In the genomic region with DNA sequence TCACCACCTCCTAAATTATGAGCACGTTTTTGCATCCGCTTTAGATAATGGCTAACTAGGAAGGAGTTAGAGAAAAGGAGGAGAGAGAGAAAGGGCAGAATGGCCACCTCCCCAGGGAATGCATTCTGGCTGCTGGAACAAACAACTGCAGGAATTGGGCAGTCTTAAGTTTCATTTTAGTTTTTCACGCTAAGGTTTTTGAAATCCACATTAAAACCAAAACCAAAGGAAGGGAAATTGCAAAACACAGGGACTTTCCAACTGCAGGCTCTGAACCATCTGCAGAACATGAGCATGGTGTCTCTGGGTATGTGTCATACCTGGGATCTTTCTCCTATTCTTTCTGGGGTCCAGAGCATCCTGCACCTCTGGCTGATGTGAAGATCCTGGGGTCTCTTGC, we compare ENCODE assay signal across 21 cellular contexts. TPM values are rescaled to one million over a fixed set of nuclear protein-coding genes. Genes with fewer than 3 reads are reported as not detected.
DNase-seq lines count a peak whose midpoint lies in the region; ATAC-seq, FAIRE-seq and TF ChIP-seq lines count a peak whose summit lies in the region.
"Had no signal": no experiment of that assay in that cellular context is flagged by ENCODE, and none has a peak within 500 bp of the region (broad histone marks: within the 10 kb centered on the region; RNA-seq: fewer than 3 reads in every experiment).

No MANE protein-coding gene starts in this region.

- H3K4me3 ChIP-seq in liver (ENCODE audit: low read depth in 1 of 3, low read length in 3 of 3) (no peak overlapping the region), HepG2 (replicated peaks in 1 of 3; ENCODE audit: insufficient read depth in 1 of 3, low read depth in 2 of 3, low read length in 3 of 3) (no peak overlapping the region), coronary artery (no peak overlapping the region), right atrium auricular region (no peak overlapping the region), vagina (no peak overlapping the region)
- H3K4me3 ChIP-seq: GM12878, lower lobe of right lung, thoracic aorta had no signal

- H3K27ac ChIP-seq in liver (ENCODE audit: low read depth in 1 of 2, low read length in 2 of 2) (no peak overlapping the region), HepG2 (ENCODE audit: extremely low read length, insufficient read depth, low read length) (no peak overlapping the region), coronary artery (peak overlapping the region in 1 of 2 donors; percentile 20), right atrium auricular region (peak overlapping the region in 1 of 2 donors; percentile 17), vagina (peak overlapping the region; percentile 4)
- H3K27ac ChIP-seq: lower lobe of right lung, thoracic aorta had no signal

- intact Hi-C loops in HepG2 (cut with micrococcal nuclease; ENCODE audit: unreplicated experiment) (no loop called here), vagina (cut with DNase I) (no loop called here), head of caudate nucleus (cut with DNase I) (no loop called here)

- no TSS peak for BruUV-seq in HepG2 (replicated peaks; lab: Mats Ljungman, UMichigan)

- in situ Hi-C loops in HepG2 (cut with HindIII; ENCODE audit: extremely low pct_ligation_motif_present, low pct_unique_long_range_greater_than_20kb) = no loop called here

- TF ChIP-seq RAD21 in liver (IDR thresholded peaks at IDR 0.05) (no peak), HepG2 (CRISPR knock-in tag; IDR thresholded peaks at IDR 0.05) (no peak)

- H3K9ac ChIP-seq in liver (ENCODE audit: low read depth in 1 of 2, low read length in 2 of 2) (no peak overlapping the region), HepG2 (ENCODE audit: insufficient read depth, low read depth, low read length) (no peak overlapping the region)

- H4K20me1 ChIP-seq in HepG2 (ENCODE audit: insufficient read depth, low read length) = no peaks in the 10 kb centered on the region

- no peaks in the 10 kb centered on the region for H3K36me3 ChIP-seq in liver (ENCODE audit: control insufficient read depth in 4 of 4, insufficient read depth in 3 of 4, low read depth in 1 of 4, low read length in 3 of 4)
- H3K36me3 ChIP-seq in HepG2 (replicated peaks in 1 of 2; ENCODE audit: control insufficient read depth in 1 of 2, insufficient read depth in 2 of 2, low read length in 2 of 2) = no peaks in the 10 kb centered on the region
- H3K36me3 ChIP-seq in right atrium auricular region = no peaks in the 10 kb centered on the region
- H3K36me3 ChIP-seq in vagina = no peaks in the 10 kb centered on the region
- H3K36me3 ChIP-seq: lower lobe of right lung, thoracic aorta had no signal

- TF ChIP-seq EP300 in HepG2 (IDR thresholded peaks at IDR 0.05; ENCODE audit: low read depth in 2 of 2, low read length in 2 of 2) (no peak), HepG2 (CRISPR knock-in tag; IDR thresholded peaks at IDR 0.05; ENCODE audit: borderline replicate concordance) (no peak)

- TF ChIP-seq POLR2A in HepG2 (IDR thresholded peaks at IDR 0.05; ENCODE audit: insufficient read depth in 1 of 2, low read depth in 2 of 2, low read length in 2 of 2) (no peak), vagina (IDR thresholded peaks at IDR 0.05) (no peak)

- CTCF ChIA-PET in HepG2 (lab: Yijun Ruan, JAX; ENCODE audit: low intra/inter-chr PET ratio, low total read pairs) = interaction anchor here (1.1 kb wide), 1 partner anchor 107 kb away, joined by 4 read pairs; no protein-coding TSS in a partner anchor

- H3K4me2 ChIP-seq in HepG2 (ENCODE audit: low read depth, low read length) = no peak overlapping the region

- H3K79me2 ChIP-seq in HepG2 (ENCODE audit: insufficient read depth, low read length) = no peaks in the 10 kb centered on the region

- FAIRE-seq in HepG2 (lab: Jason Lieb, UNC) = no peak
- FAIRE-seq: GM12878 had no signal

- no peaks in the 10 kb centered on the region for H3K4me1 ChIP-seq in liver (ENCODE audit: control insufficient read depth in 4 of 4, insufficient read depth in 4 of 4, low read length in 3 of 4)
- no peaks in the 10 kb centered on the region for H3K4me1 ChIP-seq in HepG2 (ENCODE audit: insufficient read depth, low read length)
- peaks cover 0 to 36% of the 10 kb centered on the region in 2 donors for H3K4me1 ChIP-seq in right atrium auricular region
- H3K4me1 ChIP-seq in vagina = peaks cover 29% of the 10 kb centered on the region

- DNase-seq in HepG2 (ENCODE audit: low spot score) (no peak), coronary artery (ENCODE audit: low spot score) (peak; percentile 55), right atrium auricular region (ENCODE audit: low spot score) (peak; percentile 58), vagina (ENCODE audit: extremely low spot score in 2 of 2) (peak; percentile 40 to 60), HPDE6-E6E7 (ENCODE audit: extremely low spot score) (no peak), head of caudate nucleus (no peak)
- DNase-seq: activated CD4-positive, alpha-beta T cell treated with anti-CD3 and anti-CD28 coated beads, Interleukin-2, amount 50 U/mL, for 4 hours; activated effector memory CD4-positive, alpha-beta T cell treated with anti-CD3 and anti-CD28 coated beads, Interleukin-2, amount 50 U/mL, for 16 hours; DMS53; effector CD8-positive, alpha-beta T cell; lower lobe of right lung; NCI-H1694; NCI-H524 treated with DMSO at 0.1 percent for 48 hours; SHP77; T1000 had no signal

- H3K27me3 ChIP-seq in liver (ENCODE audit: control insufficient read depth in 4 of 4, insufficient read depth in 4 of 4, low read length in 3 of 4) (peaks cover 0 to 5% (median 0%) of the 10 kb centered on the region in 4 donors), HepG2 (ENCODE audit: control insufficient read depth in 1 of 2, insufficient read depth in 2 of 2, low read length in 2 of 2) (no peaks in the 10 kb centered on the region), right atrium auricular region (no peaks in the 10 kb centered on the region), vagina (no peaks in the 10 kb centered on the region)

- no peak overlapping the region for H2AFZ ChIP-seq in HepG2 (ENCODE audit: low read length)

- POLR2A ChIA-PET in HepG2 (lab: Yijun Ruan, JAX) = no interaction called here

- no peaks in the 10 kb centered on the region for H3K9me3 ChIP-seq in liver (ENCODE audit: control insufficient read depth in 4 of 4, low read length in 3 of 4)
- H3K9me3 ChIP-seq in HepG2 (ENCODE audit: low read length) = no peaks in the 10 kb centered on the region
- H3K9me3 ChIP-seq in right atrium auricular region = no peaks in the 10 kb centered on the region
- no peaks in the 10 kb centered on the region for H3K9me3 ChIP-seq in vagina
- H3K9me3 ChIP-seq: lower lobe of right lung, thoracic aorta had no signal

- WGBS in liver = 37% methylated on average over 3 of the region's 3 CpGs
- WGBS in HepG2 (ENCODE audit: low lambda C conversion rate) = 0% methylated on average over 3 of the region's 3 CpGs

- no peak for ATAC-seq in HepG2
- no peak for ATAC-seq in GM21723 (IDR thresholded peaks at IDR 0.05; ENCODE audit: unreplicated experiment)
- ATAC-seq: GM12878 had no signal

- TF ChIP-seq CTCF in liver (IDR thresholded peaks at IDR 0.05; ENCODE audit: low read depth, low read length, missing input control) (no peak), HepG2 (CRISPR knock-in tag; IDR thresholded peaks at IDR 0.05) (no peak), coronary artery (IDR thresholded peaks at IDR 0.05) (no peak), right atrium auricular region (IDR thresholded peaks at IDR 0.05) (no peak), vagina (IDR thresholded peaks at IDR 0.05) (no peak)

RNA-seq across cellular contexts. Expression of gene CCL8, which starts 12.1 kb away (rescaled TPM):
- not detected for total RNA-seq in liver
- polyA plus RNA-seq in liver = under 1 TPM in 1 of 2 donors, not detected in 1; 0.03 TPM
- total RNA-seq in HepG2 (2016; rRNA removed; fragmentation: Illumina TruSeq; extraction: Trizol) = not detected in 2 replicates
- not detected in 2 replicates for total RNA-seq in HepG2 (2016; cell fraction: cytosol; rRNA removed; fragmentation: Illumina TruSeq; extraction: Trizol; ENCODE audit: low read depth)
- not detected in 2 replicates for total RNA-seq in HepG2 (2016; cell fraction: insoluble cytoplasmic fraction; rRNA removed; fragmentation: Illumina TruSeq; extraction: Trizol)
- not detected in 2 replicates for total RNA-seq in HepG2 (2016; cell fraction: membrane; rRNA removed; fragmentation: Illumina TruSeq; extraction: Trizol)
- total RNA-seq in HepG2 (2016; cell fraction: nucleus; rRNA removed; fragmentation: Illumina TruSeq; extraction: Trizol) = not detected in 2 replicates
- not detected in 2 replicates for polyA plus RNA-seq in HepG2 (2011; rRNA removed)
- not detected in 2 replicates for polyA plus RNA-seq in HepG2 (2011; cell fraction: cytosol; rRNA removed)
- not detected in 2 replicates for polyA plus RNA-seq in HepG2 (2011; cell fraction: nucleus; rRNA removed)
- not detected in 2 replicates for polyA plus RNA-seq in HepG2 (2012)
- polyA plus RNA-seq in HepG2 (2016; cell fraction: cytosol; fragmentation: Illumina TruSeq; extraction: Trizol; ENCODE audit: low read depth) = not detected in 2 replicates
- polyA plus RNA-seq in HepG2 (2016; cell fraction: insoluble cytoplasmic fraction; fragmentation: Illumina TruSeq; extraction: Trizol; ENCODE audit: low read depth) = not detected in 2 replicates
- not detected in 2 replicates for polyA plus RNA-seq in HepG2 (2016; cell fraction: membrane; fragmentation: Illumina TruSeq; extraction: Trizol; ENCODE audit: low read depth)
- polyA plus RNA-seq in HepG2 (2016; cell fraction: nucleus; fragmentation: Illumina TruSeq; extraction: Trizol; ENCODE audit: insufficient read depth, low read depth) = not detected in 2 replicates
- polyA minus RNA-seq in HepG2 (2011; rRNA and poly(A)+ RNA removed; ENCODE audit: low replicate concordance) = not detected in 2 replicates
- not detected in 2 replicates for polyA minus RNA-seq in HepG2 (2011; cell fraction: cytosol; rRNA and poly(A)+ RNA removed)
- polyA minus RNA-seq in HepG2 (2011; cell fraction: nucleus; rRNA and poly(A)+ RNA removed) = not detected in 2 replicates
- total RNA-seq in right atrium auricular region = under 1 TPM in 1 of 2 donors, not detected in 1; 0.52 TPM
- total RNA-seq in vagina = 1.5 TPM
- total RNA-seq: A673, GM12878 had no signal
- polyA plus RNA-seq: GM12878, IgD-negative memory B cell had no signal

RNA-seq across cellular contexts. Expression of gene CCL11, which starts 21.6 kb away (rescaled TPM):
- not detected for total RNA-seq in liver
- polyA plus RNA-seq in liver = not detected
- not detected in 2 replicates for total RNA-seq in HepG2 (2016; rRNA removed; fragmentation: Illumina TruSeq; extraction: Trizol)
- total RNA-seq in HepG2 (2016; cell fraction: cytosol; rRNA removed; fragmentation: Illumina TruSeq; extraction: Trizol; ENCODE audit: low read depth) = not detected in 2 replicates
- not detected in 2 replicates for total RNA-seq in HepG2 (2016; cell fraction: insoluble cytoplasmic fraction; rRNA removed; fragmentation: Illumina TruSeq; extraction: Trizol)
- total RNA-seq in HepG2 (2016; cell fraction: membrane; rRNA removed; fragmentation: Illumina TruSeq; extraction: Trizol) = not detected in 2 replicates
- total RNA-seq in HepG2 (2016; cell fraction: nucleus; rRNA removed; fragmentation: Illumina TruSeq; extraction: Trizol) = not detected in 2 replicates
- not detected in 2 replicates for polyA plus RNA-seq in HepG2 (2011; rRNA removed)
- not detected in 2 replicates for polyA plus RNA-seq in HepG2 (2011; cell fraction: cytosol; rRNA removed)
- not detected in 2 replicates for polyA plus RNA-seq in HepG2 (2011; cell fraction: nucleus; rRNA removed)
- polyA plus RNA-seq in HepG2 (2012) = not detected in 2 replicates
- not detected in 2 replicates for polyA plus RNA-seq in HepG2 (2016; cell fraction: cytosol; fragmentation: Illumina TruSeq; extraction: Trizol; ENCODE audit: low read depth)
- not detected in 2 replicates for polyA plus RNA-seq in HepG2 (2016; cell fraction: insoluble cytoplasmic fraction; fragmentation: Illumina TruSeq; extraction: Trizol; ENCODE audit: low read depth)
- not detected in 2 replicates for polyA plus RNA-seq in HepG2 (2016; cell fraction: membrane; fragmentation: Illumina TruSeq; extraction: Trizol; ENCODE audit: low read depth)
- not detected in 2 replicates for polyA plus RNA-seq in HepG2 (2016; cell fraction: nucleus; fragmentation: Illumina TruSeq; extraction: Trizol; ENCODE audit: insufficient read depth, low read depth)
- polyA minus RNA-seq in HepG2 (2011; rRNA and poly(A)+ RNA removed; ENCODE audit: low replicate concordance) = not detected in 2 replicates
- polyA minus RNA-seq in HepG2 (2011; cell fraction: cytosol; rRNA and poly(A)+ RNA removed) = not detected in 2 replicates
- not detected in 2 replicates for polyA minus RNA-seq in HepG2 (2011; cell fraction: nucleus; rRNA and poly(A)+ RNA removed)
- total RNA-seq in right atrium auricular region = 1 to 10 TPM in 1 of 2 donors, under 1 TPM in 1; 0.75 to 1.6 TPM
- total RNA-seq in vagina = 1.2 TPM
- total RNA-seq: A673, GM12878, thoracic aorta had no signal
- polyA plus RNA-seq: GM12878, IgD-negative memory B cell had no signal

RNA-seq across cellular contexts. Expression of gene CCL7, which starts 37.1 kb away (rescaled TPM):
- not detected for total RNA-seq in liver
- polyA plus RNA-seq in liver = not detected
- total RNA-seq in HepG2 (2016; rRNA removed; fragmentation: Illumina TruSeq; extraction: Trizol) = not detected in 2 replicates
- not detected in 2 replicates for total RNA-seq in HepG2 (2016; cell fraction: cytosol; rRNA removed; fragmentation: Illumina TruSeq; extraction: Trizol; ENCODE audit: low read depth)
- total RNA-seq in HepG2 (2016; cell fraction: insoluble cytoplasmic fraction; rRNA removed; fragmentation: Illumina TruSeq; extraction: Trizol) = not detected in 2 replicates
- total RNA-seq in HepG2 (2016; cell fraction: membrane; rRNA removed; fragmentation: Illumina TruSeq; extraction: Trizol) = not detected in 2 replicates
- not detected in 2 replicates for total RNA-seq in HepG2 (2016; cell fraction: nucleus; rRNA removed; fragmentation: Illumina TruSeq; extraction: Trizol)
- polyA plus RNA-seq in HepG2 (2011; rRNA removed) = not detected in 2 replicates
- polyA plus RNA-seq in HepG2 (2011; cell fraction: cytosol; rRNA removed) = not detected in 2 replicates
- polyA plus RNA-seq in HepG2 (2011; cell fraction: nucleus; rRNA removed) = not detected in 2 replicates
- polyA plus RNA-seq in HepG2 (2012) = not detected in 2 replicates
- polyA plus RNA-seq in HepG2 (2016; cell fraction: cytosol; fragmentation: Illumina TruSeq; extraction: Trizol; ENCODE audit: low read depth) = not detected in 2 replicates
- polyA plus RNA-seq in HepG2 (2016; cell fraction: insoluble cytoplasmic fraction; fragmentation: Illumina TruSeq; extraction: Trizol; ENCODE audit: low read depth) = not detected in 2 replicates
- polyA plus RNA-seq in HepG2 (2016; cell fraction: membrane; fragmentation: Illumina TruSeq; extraction: Trizol; ENCODE audit: low read depth) = not detected in 2 replicates
- polyA plus RNA-seq in HepG2 (2016; cell fraction: nucleus; fragmentation: Illumina TruSeq; extraction: Trizol; ENCODE audit: insufficient read depth, low read depth) = not detected in 2 replicates
- polyA minus RNA-seq in HepG2 (2011; rRNA and poly(A)+ RNA removed; ENCODE audit: low replicate concordance) = not detected in 2 replicates
- polyA minus RNA-seq in HepG2 (2011; cell fraction: cytosol; rRNA and poly(A)+ RNA removed) = not detected in 2 replicates
- not detected in 2 replicates for polyA minus RNA-seq in HepG2 (2011; cell fraction: nucleus; rRNA and poly(A)+ RNA removed)
- total RNA-seq in right atrium auricular region = not detected
- not detected for total RNA-seq in vagina
- total RNA-seq: A673, GM12878, lower lobe of right lung had no signal
- polyA plus RNA-seq: GM12878, IgD-negative memory B cell had no signal

RNA-seq across cellular contexts. Expression of gene CCL13, which starts 49.2 kb away (rescaled TPM):
- total RNA-seq in liver (under 1 TPM in 1 of 2 donors, not detected in 1; 0.84 TPM), HepG2 (2016; rRNA removed; fragmentation: Illumina TruSeq; extraction: Trizol) (not detected in 2 replicates), right atrium auricular region (1 to 10 TPM in 1 of 2 donors, under 1 TPM in 1; 0.90 to 1.3 TPM), vagina (2.2 TPM)
- polyA plus RNA-seq in liver (under 1 TPM in 1 of 2 donors, not detected in 1; 0.12 TPM), HepG2 (2011; rRNA removed) (not detected in 2 replicates)
- not detected in 2 replicates for total RNA-seq in HepG2 (2016; cell fraction: cytosol; rRNA removed; fragmentation: Illumina TruSeq; extraction: Trizol; ENCODE audit: low read depth)
- not detected in 2 replicates for total RNA-seq in HepG2 (2016; cell fraction: insoluble cytoplasmic fraction; rRNA removed; fragmentation: Illumina TruSeq; extraction: Trizol)
- total RNA-seq in HepG2 (2016; cell fraction: membrane; rRNA removed; fragmentation: Illumina TruSeq; extraction: Trizol) = not detected in 2 replicates
- total RNA-seq in HepG2 (2016; cell fraction: nucleus; rRNA removed; fragmentation: Illumina TruSeq; extraction: Trizol) = not detected in 2 replicates
- polyA plus RNA-seq in HepG2 (2011; cell fraction: cytosol; rRNA removed) = not detected in 2 replicates
- polyA plus RNA-seq in HepG2 (2011; cell fraction: nucleus; rRNA removed) = not detected in 2 replicates
- not detected in 2 replicates for polyA plus RNA-seq in HepG2 (2012)
- not detected in 2 replicates for polyA plus RNA-seq in HepG2 (2016; cell fraction: cytosol; fragmentation: Illumina TruSeq; extraction: Trizol; ENCODE audit: low read depth)
- not detected in 2 replicates for polyA plus RNA-seq in HepG2 (2016; cell fraction: insoluble cytoplasmic fraction; fragmentation: Illumina TruSeq; extraction: Trizol; ENCODE audit: low read depth)
- not detected in 2 replicates for polyA plus RNA-seq in HepG2 (2016; cell fraction: membrane; fragmentation: Illumina TruSeq; extraction: Trizol; ENCODE audit: low read depth)
- not detected in 2 replicates for polyA plus RNA-seq in HepG2 (2016; cell fraction: nucleus; fragmentation: Illumina TruSeq; extraction: Trizol; ENCODE audit: insufficient read depth, low read depth)
- not detected in 2 replicates for polyA minus RNA-seq in HepG2 (2011; rRNA and poly(A)+ RNA removed; ENCODE audit: low replicate concordance)
- polyA minus RNA-seq in HepG2 (2011; cell fraction: cytosol; rRNA and poly(A)+ RNA removed) = not detected in 2 replicates
- not detected in 2 replicates for polyA minus RNA-seq in HepG2 (2011; cell fraction: nucleus; rRNA and poly(A)+ RNA removed)
- total RNA-seq: A673, GM12878 had no signal
- polyA plus RNA-seq: GM12878, IgD-negative memory B cell had no signal

RNA-seq across cellular contexts. Expression of gene CCL2, which starts 52.0 kb away (rescaled TPM):
- total RNA-seq in liver = 1 to 10 TPM; 3.5 to 6.1 TPM
- polyA plus RNA-seq in liver = 1 to 10 TPM; 4.7 to 8.9 TPM
- not detected in 2 replicates for total RNA-seq in HepG2 (2016; rRNA removed; fragmentation: Illumina TruSeq; extraction: Trizol)
- total RNA-seq in HepG2 (2016; cell fraction: cytosol; rRNA removed; fragmentation: Illumina TruSeq; extraction: Trizol; ENCODE audit: low read depth) = not detected in 2 replicates
- total RNA-seq in HepG2 (2016; cell fraction: insoluble cytoplasmic fraction; rRNA removed; fragmentation: Illumina TruSeq; extraction: Trizol) = not detected in 2 replicates
- total RNA-seq in HepG2 (2016; cell fraction: membrane; rRNA removed; fragmentation: Illumina TruSeq; extraction: Trizol) = not detected in 2 replicates
- not detected in 2 replicates for total RNA-seq in HepG2 (2016; cell fraction: nucleus; rRNA removed; fragmentation: Illumina TruSeq; extraction: Trizol)
- polyA plus RNA-seq in HepG2 (2011; rRNA removed) = not detected in 2 replicates
- polyA plus RNA-seq in HepG2 (2011; cell fraction: cytosol; rRNA removed) = not detected in 2 replicates
- not detected in 2 replicates for polyA plus RNA-seq in HepG2 (2011; cell fraction: nucleus; rRNA removed)
- polyA plus RNA-seq in HepG2 (2012) = not detected in 2 replicates
- polyA plus RNA-seq in HepG2 (2016; cell fraction: cytosol; fragmentation: Illumina TruSeq; extraction: Trizol; ENCODE audit: low read depth) = not detected in 2 replicates
- not detected in 2 replicates for polyA plus RNA-seq in HepG2 (2016; cell fraction: insoluble cytoplasmic fraction; fragmentation: Illumina TruSeq; extraction: Trizol; ENCODE audit: low read depth)
- polyA plus RNA-seq in HepG2 (2016; cell fraction: membrane; fragmentation: Illumina TruSeq; extraction: Trizol; ENCODE audit: low read depth) = not detected in 2 replicates
- not detected in 2 replicates for polyA plus RNA-seq in HepG2 (2016; cell fraction: nucleus; fragmentation: Illumina TruSeq; extraction: Trizol; ENCODE audit: insufficient read depth, low read depth)
- 0.42 TPM in 1 of 2 replicates, not detected in the other for polyA minus RNA-seq in HepG2 (2011; rRNA and poly(A)+ RNA removed; ENCODE audit: low replicate concordance)
- polyA minus RNA-seq in HepG2 (2011; cell fraction: cytosol; rRNA and poly(A)+ RNA removed) = not detected in 2 replicates
- polyA minus RNA-seq in HepG2 (2011; cell fraction: nucleus; rRNA and poly(A)+ RNA removed) = not detected in 2 replicates
- 100 to 1,000 TPM in 1 of 2 donors, 10 to 100 TPM in 1; 46.3 to 118 TPM for total RNA-seq in right atrium auricular region
- total RNA-seq in vagina = 15.2 TPM
- total RNA-seq: GM12878 had no signal
- polyA plus RNA-seq: IgD-negative memory B cell had no signal

Comparison
In these comparisons a context has a peak if more than half of its experiments do, and no peak if none do; other contexts are left out.
1. DNase-seq: peak in coronary artery (single experiment), right atrium auricular region (single experiment) and vagina (2 of 2); none in HepG2 (single experiment), HPDE6-E6E7 (single experiment) and head of caudate nucleus (0 of 42).